ENCODE assay signal across 8 cellular contexts in the genomic region with DNA sequence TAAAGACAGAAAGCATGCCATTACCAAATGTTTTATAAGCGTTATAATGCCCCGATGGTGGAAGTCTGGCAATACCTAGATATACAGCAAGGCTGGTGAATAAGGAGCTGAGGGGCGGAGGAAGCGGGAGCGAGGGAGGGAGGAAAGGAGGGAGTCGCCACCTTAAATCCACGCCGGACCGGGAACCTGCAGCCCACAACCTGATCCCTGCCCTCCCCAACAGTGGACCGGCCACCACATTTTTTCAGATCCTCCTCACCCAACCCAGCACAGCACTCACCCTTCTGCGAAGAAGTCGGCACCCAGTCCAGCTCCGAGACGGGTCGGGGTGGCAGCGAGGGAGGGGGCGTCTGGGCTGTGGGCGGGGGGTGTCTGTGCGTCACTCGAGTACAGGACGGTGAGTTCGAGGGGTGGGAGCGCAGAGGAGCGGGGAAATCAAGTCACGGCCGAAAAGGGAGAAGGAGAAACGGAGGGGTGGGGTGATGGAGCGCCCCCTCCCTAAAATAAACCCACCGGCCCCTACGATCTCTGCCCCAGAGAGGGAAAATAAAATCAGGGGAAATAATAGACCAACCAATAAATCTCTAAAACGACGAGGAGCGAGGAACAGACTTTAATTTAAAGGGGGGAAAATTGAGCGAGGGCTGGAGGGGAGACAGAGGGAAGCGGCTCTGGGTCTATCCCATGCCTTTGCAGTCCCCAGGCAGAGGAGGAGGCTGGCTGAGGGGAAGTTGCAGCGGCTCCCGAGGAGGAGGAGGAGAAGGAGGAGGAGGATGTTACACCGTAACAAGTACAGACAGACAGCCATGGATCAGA.
DNase-seq lines count a peak whose midpoint lies in the region; ATAC-seq and TF ChIP-seq lines count a peak whose summit lies in the region.

No MANE protein-coding gene starts in this region.

- no peaks in the 10 kb centered on the region for H3K9me2 ChIP-seq in GM23338 (ENCODE audit: insufficient read depth)
- H3K9me2 ChIP-seq in hepatocyte (replicated peaks; ENCODE audit: insufficient read depth): no peaks in the 10 kb centered on the region

- TF ChIP-seq CTCF in 22Rv1 (IDR thresholded peaks at IDR 0.05) (0 out of 2 replicates have a peak, but pooled peaks have one; percentile 7), GM23338 (conservative IDR thresholded peaks at IDR 0.05; ENCODE audit: low read depth in 2 of 2) (0 out of 4 replicates have a peak, but pooled peaks of 1 of the 2 experiments have one; percentile 3), astrocyte of the spinal cord (IDR thresholded peaks at IDR 0.05; ENCODE audit: low read depth, low read length) (peak; percentile 1), hepatocyte (IDR thresholded peaks at IDR 0.05; ENCODE audit: poor library complexity) (peak; percentile 20)

- H3K9me3 Mint-ChIP-seq in GM23338 (no peaks in the 10 kb centered on the region; the same call in 2 of the 3 replicates), T-cell (no peaks in the 10 kb centered on the region)

- H3K27ac ChIP-seq in 22Rv1 (peak overlapping the region; percentile 97), GM23338 (ENCODE audit: low read depth) (peak overlapping the region; percentile 90; the same call in 1 of the 2 replicates), hepatocyte (peak overlapping the region; percentile 96)

- H3K27me3 Mint-ChIP-seq in GM23338 (ENCODE audit: insufficient read depth, low read depth, poor library complexity) (peaks cover 10% of the 10 kb centered on the region), T-cell (no peaks in the 10 kb centered on the region)

- H3K27ac Mint-ChIP-seq in GM23338 (peak overlapping the region; percentile 94), T-cell (peak overlapping the region; percentile 93)

- H3K36me3 Mint-ChIP-seq in GM23338 (ENCODE audit: low read depth) (no peaks in the 10 kb centered on the region; the same call in 2 of the 3 replicates), T-cell (no peaks in the 10 kb centered on the region)

- H3K9me3 ChIP-seq in hepatocyte (ENCODE audit: low read depth): no peaks in the 10 kb centered on the region

- H3K79me2 ChIP-seq in GM23338 (replicated peaks; ENCODE audit: insufficient read depth) (no peaks in the 10 kb centered on the region), hepatocyte (peaks cover 18% of the 10 kb centered on the region)

- H2AFZ ChIP-seq in GM23338 (peak overlapping the region; percentile 92), hepatocyte (peak overlapping the region; percentile 77)

- H3K27me3 ChIP-seq in GM23338 (ENCODE audit: insufficient read depth) (peaks cover 31% of the 10 kb centered on the region), hepatocyte (no peaks in the 10 kb centered on the region)

- H3K36me3 ChIP-seq in GM23338 (ENCODE audit: insufficient read depth) (no peaks in the 10 kb centered on the region), hepatocyte (replicated peaks; ENCODE audit: insufficient read depth, low read depth) (no peaks in the 10 kb centered on the region)

- peaks cover 5% of the 10 kb centered on the region; the same call in 1 of the 2 replicates for H3F3A ChIP-seq in GM23338 (replicated peaks; ENCODE audit: low read depth)

- peak overlapping the region; percentile 95 for H3K4me3 ChIP-seq in GM23338
- peak overlapping the region; percentile 76 for H3K4me3 ChIP-seq in astrocyte of the spinal cord (ENCODE audit: low read depth, low read length)
- peak overlapping the region; percentile 41 for H3K4me3 ChIP-seq in hepatocyte

- DNase-seq in GM23338 (ENCODE audit: low spot score) (peak; percentile 35), T-cell (peak in 20 of 34 experiments; percentile 6 to 35 (median 14)), astrocyte of the spinal cord (ENCODE audit: low read depth, low spot score) (peak; percentile 64), hepatocyte (ENCODE audit: low spot score) (peak; percentile 74), putamen (ENCODE audit: low spot score) (peak; percentile 45)

- H3K4me1 Mint-ChIP-seq in GM23338: peaks cover 8% of the 10 kb centered on the region
- H3K4me1 Mint-ChIP-seq in T-cell: peaks cover 28 to 32% (median 29%) of the 10 kb centered on the region in 3 donors

- CTCF ChIA-PET in T-cell (lab: Charles Lee): interaction anchor here (0.6 to 4.4 kb wide), 32 partner anchors 11 to 327 kb away, joined by 3 to 78 read pairs (median 5); partner anchors contain the start of genes AFTPH (in 1 of the 2) and SERTAD2 (in 1 of the 2)

- WGBS in hepatocyte (ENCODE audit: low lambda C conversion rate, missing lambda C conversion rate): 2% methylated on average over 32 of the region's 38 CpGs

- H3K4me3 Mint-ChIP-seq in GM23338 (peak overlapping the region; percentile 97), T-cell (peak overlapping the region; percentile 87 to 97 (median 97))

- POLR2A ChIA-PET in T-cell (lab: Charles Lee): interaction anchor here (0.5 to 3.2 kb wide), 23 partner anchors 13 to 575 kb away, joined by 3 to 29 read pairs (median 6); partner anchors contain the start of genes SERTAD2 (in 2 of the 2) and RAB1A (in 1 of the 2)

- H4K20me1 ChIP-seq in GM23338 (replicated peaks; ENCODE audit: insufficient read depth): no peaks in the 10 kb centered on the region
- H4K20me1 ChIP-seq in hepatocyte (ENCODE audit: insufficient read depth, poor library complexity, severe bottlenecking): no peaks in the 10 kb centered on the region

- H3K4me2 ChIP-seq in GM23338 (peak overlapping the region; percentile 87), hepatocyte (peak overlapping the region; percentile 78)

- H3K4me1 ChIP-seq in GM23338 (ENCODE audit: insufficient read depth) (peaks cover 11% of the 10 kb centered on the region), hepatocyte (ENCODE audit: insufficient read depth) (peaks cover 16% of the 10 kb centered on the region)

- ATAC-seq in GM23338: peak; percentile 58
- no peak for ATAC-seq in T-cell (replicated peaks in 1 of 4)
- no peak for ATAC-seq in GM19023 (IDR thresholded peaks at IDR 0.05; ENCODE audit: unreplicated experiment)
- no peak for ATAC-seq in HG03159 (IDR thresholded peaks at IDR 0.05; ENCODE audit: unreplicated experiment)

- in situ Hi-C loops in astrocyte of the spinal cord (cut with HindIII; ENCODE audit: low sequenced_read_pairs): no loop called here

TF ChIP-seq in GM23338, 12 proteins besides CTCF, POLR2A, EP300 and RAD21 (continues in another document):
- TF ChIP-seq, protein P1, sequence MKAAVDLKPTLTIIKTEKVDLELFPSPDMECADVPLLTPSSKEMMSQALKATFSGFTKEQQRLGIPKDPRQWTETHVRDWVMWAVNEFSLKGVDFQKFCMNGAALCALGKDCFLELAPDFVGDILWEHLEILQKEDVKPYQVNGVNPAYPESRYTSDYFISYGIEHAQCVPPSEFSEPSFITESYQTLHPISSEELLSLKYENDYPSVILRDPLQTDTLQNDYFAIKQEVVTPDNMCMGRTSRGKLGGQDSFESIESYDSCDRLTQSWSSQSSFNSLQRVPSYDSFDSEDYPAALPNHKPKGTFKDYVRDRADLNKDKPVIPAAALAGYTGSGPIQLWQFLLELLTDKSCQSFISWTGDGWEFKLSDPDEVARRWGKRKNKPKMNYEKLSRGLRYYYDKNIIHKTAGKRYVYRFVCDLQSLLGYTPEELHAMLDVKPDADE (IDR thresholded peaks at IDR 0.05): no peak
- TF ChIP-seq POLR2AphosphoS5 (IDR thresholded peaks at IDR 0.05; ENCODE audit: low read depth) (no peak), EZH2phosphoT487 (IDR thresholded peaks at IDR 0.05; ENCODE audit: unreplicated experiment) (no peak), STAT1 (IDR thresholded peaks at IDR 0.05; ENCODE audit: unreplicated experiment) (no peak), REST (IDR thresholded peaks at IDR 0.05; ENCODE audit: unreplicated experiment) (no peak), CREB1 (CRISPR knock-in tag; IDR thresholded peaks at IDR 0.05; ENCODE audit: low read depth) (no peak), EZH2 (IDR thresholded peaks at IDR 0.05; ENCODE audit: low read depth, unreplicated experiment) (no peak), ZNF331 (CRISPR knock-in tag; IDR thresholded peaks at IDR 0.05; ENCODE audit: low read depth) (no peak)

Comparison
In these comparisons a context has a peak if more than half of its experiments do, and no peak if none do; other contexts are left out.
1. DNase-seq: peak in every context shown above with its lines; median percentile 74 in hepatocyte; 64 in astrocyte of the spinal cord; 45 in putamen; 35 in GM23338; 14 in T-cell.
2. H3K4me3 ChIP-seq: peak in every context shown above with its lines; median percentile 95 in GM23338; 76 in astrocyte of the spinal cord; 41 in hepatocyte.